ENCODE assay signal across 17 cellular contexts in genomic region chr5:142316681-142317080, GRCh38. TPM values are rescaled to one million over a fixed set of nuclear protein-coding genes. Genes with fewer than 3 reads are reported as not detected.
A peak's percentile ranks its signal among the peaks of the same experiment; 100 is the strongest.
DNase-seq lines count a peak whose midpoint lies in the region; ATAC-seq, FAIRE-seq and TF ChIP-seq lines count a peak whose summit lies in the region.
"Had no signal": no experiment of that assay in that cellular context is flagged by ENCODE, and none has a peak within 500 bp of the region (broad histone marks: within the 10 kb centered on the region; RNA-seq: fewer than 3 reads in every experiment).

No MANE protein-coding gene starts in this region.

- no peak overlapping the region for H3K9ac ChIP-seq in parathyroid adenoma

- peaks cover 71% of the 10 kb centered on the region for H3K36me3 ChIP-seq in GM23338 (ENCODE audit: insufficient read depth)
- peaks cover 61% of the 10 kb centered on the region for H3K36me3 ChIP-seq in MG63
- no peaks in the 10 kb centered on the region for H3K36me3 ChIP-seq in parathyroid adenoma (ENCODE audit: control insufficient read depth, insufficient read depth, low read length)

- H3K9me3 ChIP-seq in MG63 (no peaks in the 10 kb centered on the region), parathyroid adenoma (ENCODE audit: control insufficient read depth, low read length) (no peaks in the 10 kb centered on the region)

- H3K27me3 ChIP-seq in GM23338 (ENCODE audit: insufficient read depth) = no peaks in the 10 kb centered on the region
- no peaks in the 10 kb centered on the region for H3K27me3 ChIP-seq in MG63
- H3K27me3 ChIP-seq in parathyroid adenoma (ENCODE audit: control insufficient read depth, insufficient read depth, low read length) = no peaks in the 10 kb centered on the region

- no peak for FAIRE-seq in frontal cortex (lab: Jason Lieb, UNC)

- DNase-seq in GM23338 (ENCODE audit: low spot score) (no peak), MG63 (peak; percentile 51), coronary artery (ENCODE audit: low spot score) (no peak), NCI-H510A (lab: John Stamatoyannopoulos, UW) (no peak), NCI-H2227 (lab: John Stamatoyannopoulos, UW; ENCODE audit: unreplicated experiment) (no peak), frontal cortex (ENCODE audit: low spot score in 2 of 2) (no peak)
- no peak for DNase-seq in natural killer cell treated with Interleukin-12 subunit alpha and Interleukin-12 subunit beta and Interleukin-15 and Interleukin-18, amount 100 ng/mL, for 72 hours (ENCODE audit: low spot score)
- DNase-seq: activated CD4-positive, alpha-beta memory T cell treated with anti-CD3 and anti-CD28 coated beads for 36 hours; activated naive CD8-positive, alpha-beta T cell treated with anti-CD3 and anti-CD28 coated beads, Interleukin-2, amount 10 ng/mL, durations not matched to agents 7 days and 5 days; activated T-cell treated with anti-CD3 and anti-CD28 coated beads, Interleukin-2, amount 50 U/mL, for 24 hours; cerebellar nuclear complex; immature natural killer cell; NCI-H1048 had no signal

- peaks cover 12% of the 10 kb centered on the region for H3K27me3 Mint-ChIP-seq in GM23338 (ENCODE audit: insufficient read depth, low read depth, poor library complexity)
- H3K27me3 Mint-ChIP-seq in natural killer cell treated with Interleukin-12 subunit alpha and Interleukin-12 subunit beta and Interleukin-15 and Interleukin-18, amount 100 ng/mL, for 72 hours = peaks cover 10 to 11% of the 10 kb centered on the region in 2 donors
- H3K27me3 Mint-ChIP-seq: activated naive CD8-positive, alpha-beta T cell treated with anti-CD3 and anti-CD28 coated beads, Interleukin-2, amount 10 ng/mL, durations not matched to agents 7 days and 5 days; type B pancreatic cell had no signal

- no peak for ATAC-seq in GM23338
- no peak for ATAC-seq in natural killer cell treated with Interleukin-12 subunit alpha and Interleukin-12 subunit beta and Interleukin-15 and Interleukin-18, amount 100 ng/mL, for 72 hours
- ATAC-seq: stimulated activated effector memory CD8-positive, alpha-beta T cell treated with anti-CD3 and anti-CD28 coated beads, Interleukin-12 subunit alpha, Interleukin-12 subunit beta, amount 100 ng/mL, for 72 hours had no signal

- H3K9me2 ChIP-seq in GM23338 (ENCODE audit: insufficient read depth) = no peaks in the 10 kb centered on the region

- peak overlapping the region; percentile 57; the same call in 1 of the 2 replicates for H3K27ac ChIP-seq in GM23338 (ENCODE audit: low read depth)
- H3K27ac ChIP-seq in coronary artery = peak overlapping the region; percentile 64 to 81
- H3K27ac ChIP-seq in parathyroid adenoma = no peak overlapping the region

- H3K36me3 Mint-ChIP-seq in GM23338 (ENCODE audit: low read depth) = peaks cover 97% of the 10 kb centered on the region
- H3K36me3 Mint-ChIP-seq in natural killer cell treated with Interleukin-12 subunit alpha and Interleukin-12 subunit beta and Interleukin-15 and Interleukin-18, amount 100 ng/mL, for 72 hours = no peaks in the 10 kb centered on the region
- H3K36me3 Mint-ChIP-seq: activated CD4-positive, alpha-beta memory T cell treated with anti-CD3 and anti-CD28 coated beads for 36 hours; stimulated activated effector memory CD8-positive, alpha-beta T cell treated with anti-CD3 and anti-CD28 coated beads, Interleukin-12 subunit alpha, Interleukin-12 subunit beta, amount 100 ng/mL, for 72 hours had no signal

- H3F3A ChIP-seq in GM23338 (replicated peaks; ENCODE audit: low read depth) = peaks cover 78% of the 10 kb centered on the region

- H3K4me2 ChIP-seq in GM23338 = peak overlapping the region; percentile 100
- H3K4me2 ChIP-seq in parathyroid adenoma (ENCODE audit: low read length) = peak overlapping the region; percentile 23

- TF ChIP-seq CTCF in GM23338 (conservative IDR thresholded peaks at IDR 0.05; ENCODE audit: low read depth in 2 of 2) (no peak), coronary artery (IDR thresholded peaks at IDR 0.05) (no peak), parathyroid adenoma (IDR thresholded peaks at IDR 0.05) (no peak)

- no peaks in the 10 kb centered on the region for H3K9me3 Mint-ChIP-seq in GM23338
- H3K9me3 Mint-ChIP-seq in natural killer cell treated with Interleukin-12 subunit alpha and Interleukin-12 subunit beta and Interleukin-15 and Interleukin-18, amount 100 ng/mL, for 72 hours = no peaks in the 10 kb centered on the region
- H3K9me3 Mint-ChIP-seq: activated CD4-positive, alpha-beta memory T cell treated with anti-CD3 and anti-CD28 coated beads for 36 hours; activated naive CD8-positive, alpha-beta T cell treated with anti-CD3 and anti-CD28 coated beads, Interleukin-2, amount 10 ng/mL, durations not matched to agents 7 days and 5 days; activated T-cell treated with anti-CD3 and anti-CD28 coated beads, Interleukin-2, amount 50 U/mL, for 24 hours; immature natural killer cell; stimulated activated effector memory CD8-positive, alpha-beta T cell treated with anti-CD3 and anti-CD28 coated beads, Interleukin-12 subunit alpha, Interleukin-12 subunit beta, amount 100 ng/mL, for 72 hours; type B pancreatic cell had no signal

- no peak overlapping the region for H2AFZ ChIP-seq in GM23338
- H2AFZ ChIP-seq in parathyroid adenoma = no peak overlapping the region

- peaks cover 94% of the 10 kb centered on the region for H3K4me1 ChIP-seq in GM23338 (ENCODE audit: insufficient read depth)
- peaks cover 15% of the 10 kb centered on the region for H3K4me1 ChIP-seq in parathyroid adenoma

- peak overlapping the region; percentile 98 for H3K4me3 ChIP-seq in GM23338
- H3K4me3 ChIP-seq in MG63 = no peak overlapping the region
- H3K4me3 ChIP-seq in coronary artery = peak overlapping the region; percentile 46
- no peak overlapping the region for H3K4me3 ChIP-seq in parathyroid adenoma (ENCODE audit: low read depth, low read length)
- H3K4me3 ChIP-seq: skin epidermis had no signal

- H4K20me1 ChIP-seq in GM23338 (replicated peaks; ENCODE audit: insufficient read depth) = peaks cover 98% of the 10 kb centered on the region

- H3K4me1 Mint-ChIP-seq in GM23338 = peaks cover 93% of the 10 kb centered on the region
- peaks cover 14 to 42% of the 10 kb centered on the region in 2 donors for H3K4me1 Mint-ChIP-seq in natural killer cell treated with Interleukin-12 subunit alpha and Interleukin-12 subunit beta and Interleukin-15 and Interleukin-18, amount 100 ng/mL, for 72 hours (ENCODE audit: low read depth in 2 of 2)

- peak overlapping the region; percentile 100 for H3K4me3 Mint-ChIP-seq in GM23338
- H3K4me3 Mint-ChIP-seq in natural killer cell treated with Interleukin-12 subunit alpha and Interleukin-12 subunit beta and Interleukin-15 and Interleukin-18, amount 100 ng/mL, for 72 hours = no peak overlapping the region
- H3K4me3 Mint-ChIP-seq: activated CD4-positive, alpha-beta memory T cell treated with anti-CD3 and anti-CD28 coated beads for 36 hours; activated T-cell treated with anti-CD3 and anti-CD28 coated beads, Interleukin-2, amount 50 U/mL, for 24 hours; stimulated activated effector memory CD8-positive, alpha-beta T cell treated with anti-CD3 and anti-CD28 coated beads, Interleukin-12 subunit alpha, Interleukin-12 subunit beta, amount 100 ng/mL, for 72 hours had no signal

- peak overlapping the region; percentile 47; the same call in 1 of the 2 replicates for H3K27ac Mint-ChIP-seq in GM23338
- H3K27ac Mint-ChIP-seq in natural killer cell treated with Interleukin-12 subunit alpha and Interleukin-12 subunit beta and Interleukin-15 and Interleukin-18, amount 100 ng/mL, for 72 hours = no peak overlapping the region
- H3K27ac Mint-ChIP-seq: activated CD4-positive, alpha-beta memory T cell treated with anti-CD3 and anti-CD28 coated beads for 36 hours; activated T-cell treated with anti-CD3 and anti-CD28 coated beads, Interleukin-2, amount 50 U/mL, for 24 hours; immature natural killer cell; stimulated activated effector memory CD8-positive, alpha-beta T cell treated with anti-CD3 and anti-CD28 coated beads, Interleukin-12 subunit alpha, Interleukin-12 subunit beta, amount 100 ng/mL, for 72 hours had no signal

- H3K79me2 ChIP-seq in GM23338 (replicated peaks; ENCODE audit: insufficient read depth) (peaks cover 100% of the 10 kb centered on the region), parathyroid adenoma (peaks cover 18% of the 10 kb centered on the region)

TF ChIP-seq in GM23338, 12 proteins besides CTCF, POLR2A, EP300 and RAD21 (continues in another document):
- TF ChIP-seq NANOG (IDR thresholded peaks at IDR 0.05; ENCODE audit: borderline replicate concordance) = no peak
- TF ChIP-seq JUNB (IDR thresholded peaks at IDR 0.05; ENCODE audit: unreplicated experiment) = no peak
- no peak for TF ChIP-seq EZH2phosphoT487 (IDR thresholded peaks at IDR 0.05; ENCODE audit: unreplicated experiment)
- no peak for TF ChIP-seq ETS1 (IDR thresholded peaks at IDR 0.05)
- TF ChIP-seq POLR2AphosphoS5 (IDR thresholded peaks at IDR 0.05; ENCODE audit: low read depth) = no peak

RNA-seq across cellular contexts. Expression of gene SPRY4, which starts 8.1 kb away (rescaled TPM):
- 177 and 240 TPM in 2 replicates for total RNA-seq in GM23338 (2014; rRNA removed; shearing (Covaris generic))
- polyA plus RNA-seq in GM23338 (2016; fragmentation: Nextera tagmentation; extraction: Ambion mirVana) = 70.6 and 70.9 TPM in 2 replicates
- total RNA-seq in MG63 (2014; rRNA removed; shearing (Covaris generic); ENCODE audit: low replicate concordance) = 3.9 and 5.5 TPM in 2 replicates
- 4.5 TPM for total RNA-seq in frontal cortex
- total RNA-seq in natural killer cell treated with Interleukin-12 subunit alpha and Interleukin-12 subunit beta and Interleukin-15 and Interleukin-18, amount 100 ng/mL, for 72 hours = 1 to 10 TPM; 2.5 to 4.6 TPM
- polyA plus RNA-seq: immature natural killer cell had no signal

Comparison
In these comparisons a context has a peak if more than half of its experiments do, and no peak if none do; other contexts are left out.
1. H3K4me3 ChIP-seq: peak in GM23338 (single experiment) and coronary artery (single experiment); none in MG63 (single experiment) and parathyroid adenoma (single experiment).
2. RNA of gene SPRY4, which starts 8.1 kb away (total RNA-seq): 177 to 240 TPM in GM23338; 2.5 to 4.6 TPM in natural killer cell treated with Interleukin-12 subunit alpha and Interleukin-12 subunit beta and Interleukin-15 and Interleukin-18, amount 100 ng/mL, for 72 hours, 4.5 TPM in frontal cortex (single experiment) and 3.9 to 5.5 TPM in MG63; every median in the first group is over 10 times any median in the second.